ENCODE assay signal across 1 cellular context in genomic region chr6:30613251-30614043, GRCh38.
TF ChIP-seq lines count a peak whose summit lies in the region.

No MANE protein-coding gene starts in this region.

TF ChIP-seq in endothelial cell of umbilical vein, 7 proteins besides CTCF, POLR2A, EP300 and RAD21:
- peak; percentile 5 for TF ChIP-seq POLR2AphosphoS5 (IDR thresholded peaks at IDR 0.05; ENCODE audit: insufficient read depth, low read depth, low read length)
- TF ChIP-seq GATA2 (IDR thresholded peaks at IDR 0.05; ENCODE audit: insufficient read depth, insufficient read length, low read depth, low read length), result no peak
- TF ChIP-seq EZH2 (IDR thresholded peaks at IDR 0.05; ENCODE audit: borderline replicate concordance, low read depth, low read length, severe bottlenecking), result no peak
